In genomic region chr3:161415506-161416231, GRCh38 we compare ENCODE assay signal across 10 cellular contexts. TPM values are rescaled to one million over a fixed set of nuclear protein-coding genes. Genes with fewer than 3 reads are reported as not detected.
DNase-seq lines count a peak whose midpoint lies in the region; ATAC-seq, FAIRE-seq and TF ChIP-seq lines count a peak whose summit lies in the region.
"Had no signal": no experiment of that assay in that cellular context is flagged by ENCODE, and none has a peak within 500 bp of the region (broad histone marks: within the 10 kb centered on the region; RNA-seq: fewer than 3 reads in every experiment).

No MANE protein-coding gene starts in this region.

- no peak overlapping the region for H3K4ac ChIP-seq in IMR-90 (ENCODE audit: low read depth, low read length)

- peaks cover 2% of the 10 kb centered on the region; the same call in 1 of the 2 replicates for H3K9me1 ChIP-seq in IMR-90 (ENCODE audit: insufficient read depth, low read length)

- H2BK20ac ChIP-seq in IMR-90 (ENCODE audit: low read depth, low read length) = no peak overlapping the region

- no peak overlapping the region for H2AFZ ChIP-seq in IMR-90 (replicated peaks; ENCODE audit: low read length, poor library complexity)

- no peak overlapping the region for H3K9ac ChIP-seq in IMR-90 (ENCODE audit: low read depth, low read length)

- no peak for TF ChIP-seq RAD21 in IMR-90 (IDR thresholded peaks at IDR 0.05; ENCODE audit: low read length)

- peaks cover 8 to 11% of the 10 kb centered on the region in 2 donors for H3K27me3 Mint-ChIP-seq in stimulated activated naive B cell treated with anti-CD40 and anti-IgM and Interleukin-4, amounts not matched to agents 10 μg/mL and 1 μg/mL and 100 μg/mL, for 72 hours

- in situ Hi-C loops in IMR-90 (cut with MboI; ENCODE audit: low sequenced_read_pairs) = loop anchor here (5.0 to 25.0 kb wide), 3 partner anchors 143 to 703 kb away; no protein-coding TSS in a partner anchor

- WGBS in IMR-90 (ENCODE audit: extremely low coverage in 2 of 2, insufficient read length in 1 of 2), 2 experiments = no CpG with 5 or more reads among the region's 1 CpG
- 0 to 3% methylated on average over 1 of the region's 1 CpG for WGBS in tibial nerve, 2 donors
- WGBS in small intestine, 3 donors = 33 to 51% (median 40%) methylated on average over 1 of the region's 1 CpG

- CTCF ChIA-PET in IMR-90 (lab: Yijun Ruan, JAX) = interaction anchor here (0.6 kb wide), 2 partner anchors 23 to 105 kb away, joined by 3 to 4 read pairs; no protein-coding TSS in a partner anchor

- no peak overlapping the region for H3K14ac ChIP-seq in IMR-90 (replicated peaks; ENCODE audit: low read depth, low read length)

- no peak overlapping the region for H4K5ac ChIP-seq in IMR-90 (ENCODE audit: low read depth, low read length)

- H3K79me1 ChIP-seq in IMR-90 (ENCODE audit: low read depth in 1 of 2, low read length in 2 of 2) = no peaks in the 10 kb centered on the region

- FAIRE-seq in small intestine (lab: Jason Lieb, UNC) = no peak

- no peak overlapping the region for H2AK5ac ChIP-seq in IMR-90 (ENCODE audit: low read depth, low read length)

- H3K27ac Mint-ChIP-seq in stimulated activated naive B cell treated with anti-CD40 and anti-IgM and Interleukin-4, amounts not matched to agents 10 μg/mL and 1 μg/mL and 100 μg/mL, for 72 hours = no peak overlapping the region
- H3K27ac Mint-ChIP-seq: activated CD8-positive, alpha-beta T cell treated with anti-CD3 and anti-CD28 coated beads, Interleukin-2, amount 10 ng/mL, durations not matched to agents 7 days and 5 days had no signal

- H3K36me3 ChIP-seq in IMR-90 (ENCODE audit: control insufficient read depth, insufficient read depth, low read length) = no peaks in the 10 kb centered on the region
- H3K36me3 ChIP-seq in left lung = no peaks in the 10 kb centered on the region
- H3K36me3 ChIP-seq in tibial nerve = no peaks in the 10 kb centered on the region
- no peaks in the 10 kb centered on the region for H3K36me3 ChIP-seq in small intestine (ENCODE audit: control insufficient read depth in 2 of 2, insufficient read depth in 2 of 2, low read length in 2 of 2)

- H3K18ac ChIP-seq in IMR-90 (ENCODE audit: low read depth, low read length) = peak overlapping the region; percentile 44; the same call in 1 of the 2 replicates

- peak overlapping the region; percentile 67 for H2BK5ac ChIP-seq in IMR-90 (ENCODE audit: low read depth, low read length, poor library complexity, severe bottlenecking)

- H4K20me1 ChIP-seq in IMR-90 (ENCODE audit: insufficient read depth, low read length) = no peaks in the 10 kb centered on the region

- H4K8ac ChIP-seq in IMR-90 (ENCODE audit: low read depth in 2 of 2, low read length in 2 of 2) = peak overlapping the region in 1 of 2 experiments; percentile 77; a peak in 2 of 4 replicates

- no peak overlapping the region for H3K4me3 Mint-ChIP-seq in stimulated activated naive B cell treated with anti-CD40 and anti-IgM and Interleukin-4, amounts not matched to agents 10 μg/mL and 1 μg/mL and 100 μg/mL, for 72 hours
- H3K4me3 Mint-ChIP-seq: activated CD8-positive, alpha-beta T cell treated with anti-CD3 and anti-CD28 coated beads, Interleukin-2, amount 10 ng/mL, durations not matched to agents 7 days and 5 days had no signal

- peaks cover 0 to 5% of the 10 kb centered on the region in 2 donors for H3K36me3 Mint-ChIP-seq in stimulated activated naive B cell treated with anti-CD40 and anti-IgM and Interleukin-4, amounts not matched to agents 10 μg/mL and 1 μg/mL and 100 μg/mL, for 72 hours

- H3K56ac ChIP-seq in IMR-90 (ENCODE audit: extremely low read depth, insufficient read depth, low read length) = no peak overlapping the region

- H3K9me3 ChIP-seq in IMR-90 (ENCODE audit: control insufficient read depth, insufficient read depth, low read length) (no peaks in the 10 kb centered on the region), left lung (no peaks in the 10 kb centered on the region), tibial nerve (no peaks in the 10 kb centered on the region), small intestine (ENCODE audit: control insufficient read depth, low read depth) (no peaks in the 10 kb centered on the region)

- H3K4me1 ChIP-seq in IMR-90 (ENCODE audit: control insufficient read depth, insufficient read depth, low read length) = peaks cover 10% of the 10 kb centered on the region
- H3K4me1 ChIP-seq in left lung = peaks cover 0 to 7% of the 10 kb centered on the region in 2 donors
- peaks cover 0 to 28% (median 5%) of the 10 kb centered on the region in 4 donors for H3K4me1 ChIP-seq in tibial nerve
- H3K4me1 ChIP-seq in small intestine (ENCODE audit: control insufficient read depth in 2 of 2, insufficient read depth in 1 of 2, low read depth in 1 of 2, low read length in 1 of 2) = no peaks in the 10 kb centered on the region

- intact Hi-C loops in IMR-90 (cut with micrococcal nuclease) = no loop called here
- intact Hi-C loops in left lung (cut with DNase I) = no loop called here

- H3K4me3 ChIP-seq in IMR-90 (ENCODE audit: insufficient read depth, low read depth, low read length) = no peak overlapping the region
- no peak overlapping the region for H3K4me3 ChIP-seq in left lung
- no peak overlapping the region for H3K4me3 ChIP-seq in tibial nerve
- no peak overlapping the region for H3K4me3 ChIP-seq in small intestine (ENCODE audit: low read depth in 1 of 2, low read length in 2 of 2)

- peak; percentile 78 for ATAC-seq in IMR-90 (ENCODE audit: low read depth)
- ATAC-seq in left lung = peak; percentile 91
- no peak for ATAC-seq in stimulated activated naive B cell treated with anti-CD40 and anti-IgM and Interleukin-4, amounts not matched to agents 10 μg/mL and 1 μg/mL and 100 μg/mL, for 72 hours (replicated peaks)
- ATAC-seq: activated CD8-positive, alpha-beta T cell treated with anti-CD3 and anti-CD28 coated beads, Interleukin-2, amount 10 ng/mL, durations not matched to agents 7 days and 5 days had no signal

- TF ChIP-seq CTCF in IMR-90 (conservative IDR thresholded peaks at IDR 0.05; ENCODE audit: low read depth, low read length) (no peak), left lung (IDR thresholded peaks at IDR 0.05) (no peak), tibial nerve (IDR thresholded peaks at IDR 0.05) (no peak)

- POLR2A ChIA-PET in IMR-90 (lab: Charles Lee; ENCODE audit: unreplicated experiment) = no interaction called here

- no peak overlapping the region for H4K91ac ChIP-seq in IMR-90 (ENCODE audit: insufficient read depth, low read depth, low read length)

- BruUV-seq in IMR-90 (replicated peaks; lab: Mats Ljungman, UMichigan) = no TSS peak

- H3K27ac ChIP-seq in IMR-90 (ENCODE audit: insufficient read depth, low read length) (peak overlapping the region; percentile 83; the same call in 1 of the 2 replicates), caudate nucleus (ENCODE audit: low read depth, low read length) (peak overlapping the region; percentile 16), left lung (peak overlapping the region; percentile 54 to 67), tibial nerve (peak overlapping the region in 3 of 4 donors; percentile 41 to 69 (median 67)), small intestine (ENCODE audit: low read depth in 1 of 2, low read length in 1 of 2) (no peak overlapping the region)

- H3K27me3 ChIP-seq in IMR-90 (ENCODE audit: control insufficient read depth, insufficient read depth, low read length) (no peaks in the 10 kb centered on the region), left lung (no peaks in the 10 kb centered on the region), tibial nerve (no peaks in the 10 kb centered on the region), small intestine (ENCODE audit: control insufficient read depth in 2 of 2, insufficient read depth in 2 of 2, low read length in 2 of 2) (peaks cover 0 to 4% of the 10 kb centered on the region in 2 donors)

- no peak overlapping the region for H2BK15ac ChIP-seq in IMR-90 (ENCODE audit: low read depth, low read length)

- H2AK9ac ChIP-seq in IMR-90 (replicated peaks; ENCODE audit: low read depth, low read length, poor library complexity) = no peak overlapping the region

- TF ChIP-seq POLR2A in IMR-90 (IDR thresholded peaks at IDR 0.05; ENCODE audit: low read depth, low read length) (no peak), tibial nerve (IDR thresholded peaks at IDR 0.05) (no peak)

- H2BK120ac ChIP-seq in IMR-90 (ENCODE audit: low read depth, low read length) = 0 out of 2 replicates have a peak overlapping the region, but pooled peaks have one; percentile 8

- peaks cover 0 to 8% of the 10 kb centered on the region in 2 donors for H3K9me3 Mint-ChIP-seq in stimulated activated naive B cell treated with anti-CD40 and anti-IgM and Interleukin-4, amounts not matched to agents 10 μg/mL and 1 μg/mL and 100 μg/mL, for 72 hours

- H3K23ac ChIP-seq in IMR-90 (ENCODE audit: low read depth, low read length) = no peak overlapping the region

- no peak for TF ChIP-seq EP300 in tibial nerve (IDR thresholded peaks at IDR 0.05)

- H3K4me2 ChIP-seq in IMR-90 (ENCODE audit: low read depth, low read length) = peak overlapping the region; percentile 66

- DNase-seq in IMR-90 = peak; percentile 85
- DNase-seq in caudate nucleus (lab: John Stamatoyannopoulos, UW) = no peak
- no peak for DNase-seq in left lung
- peak in 1 of 2 donors; percentile 10 for DNase-seq in tibial nerve (ENCODE audit: low spot score in 2 of 2)
- DNase-seq in NCI-H1694 (lab: John Stamatoyannopoulos, UW) = no peak
- no peak for DNase-seq in stimulated activated naive B cell treated with anti-CD40 and anti-IgM and Interleukin-4, amounts not matched to agents 10 μg/mL and 1 μg/mL and 100 μg/mL, for 72 hours
- DNase-seq in stimulated activated CD4-positive, alpha-beta T cell treated with anti-CD3 and anti-CD28 coated beads, Interleukin-4, amount 100 ng/mL, for 4 hours = no peak
- DNase-seq in small intestine = no peak
- DNase-seq: activated CD8-positive, alpha-beta T cell treated with anti-CD3 and anti-CD28 coated beads, Interleukin-2, amount 10 ng/mL, durations not matched to agents 7 days and 5 days; NCI-H1105 treated with DMSO at 0.1 percent for 48 hours had no signal

- dilution Hi-C loops in IMR-90 (cut with HindIII; ENCODE audit: low sequenced_read_pairs, unreplicated experiment) = no loop called here

- H3K4me1 Mint-ChIP-seq in stimulated activated naive B cell treated with anti-CD40 and anti-IgM and Interleukin-4, amounts not matched to agents 10 μg/mL and 1 μg/mL and 100 μg/mL, for 72 hours = peaks cover 7 to 41% of the 10 kb centered on the region in 2 donors

TF ChIP-seq in IMR-90, 13 proteins besides CTCF, POLR2A, EP300 and RAD21:
- TF ChIP-seq CEBPB (IDR thresholded peaks at IDR 0.05; ENCODE audit: low read depth, low read length) = peak; percentile 78
- TF ChIP-seq MAFK (IDR thresholded peaks at IDR 0.05; ENCODE audit: low read depth, low read length) = no peak

RNA-seq across cellular contexts. Expression of gene SPTSSB, which starts 44.4 kb away (rescaled TPM):
- total RNA-seq in IMR-90 (2012; rRNA removed) (not detected in 2 replicates), left lung (not detected), tibial nerve (under 1 TPM in 1 of 4 donors, not detected in 3; 0.63 TPM)
- polyA plus RNA-seq in IMR-90 (2012; rRNA removed) (not detected in 2 replicates), small intestine (under 1 TPM in 1 of 3 donors, not detected in 2; 0.19 TPM)
- polyA plus RNA-seq in IMR-90 (2012; cell fraction: cytosol; rRNA removed) = not detected in 2 replicates
- polyA plus RNA-seq in IMR-90 (2012; cell fraction: nucleus; rRNA removed; ENCODE audit: low replicate concordance) = not detected in 2 replicates
- total RNA-seq: activated CD8-positive, alpha-beta T cell treated with anti-CD3 and anti-CD28 coated beads, Interleukin-2, amount 10 ng/mL, durations not matched to agents 7 days and 5 days had no signal

Comparison
In these comparisons a context has a peak if more than half of its experiments do, and no peak if none do; other contexts are left out.
1. ATAC-seq: peak in IMR-90 (single experiment) and left lung (single experiment); none in stimulated activated naive B cell treated with anti-CD40 and anti-IgM and Interleukin-4, amounts not matched to agents 10 μg/mL and 1 μg/mL and 100 μg/mL, for 72 hours (0 of 2).
2. H3K27ac ChIP-seq: peak in IMR-90 (single experiment), caudate nucleus (single experiment), left lung (2 of 2) and tibial nerve (3 of 4); none in small intestine (0 of 2).